Comparison of ENCODE assay signal across 20 cellular contexts in genomic region chr21:41709965-41710822, GRCh38. TPM values are rescaled to one million over a fixed set of nuclear protein-coding genes. Genes with fewer than 3 reads are reported as not detected.
A peak's percentile ranks its signal among the peaks of the same experiment; 100 is the strongest.
DNase-seq lines count a peak whose midpoint lies in the region; ATAC-seq, FAIRE-seq and TF ChIP-seq lines count a peak whose summit lies in the region.
"Had no signal": no experiment of that assay in that cellular context is flagged by ENCODE, and none has a peak within 500 bp of the region (broad histone marks: within the 10 kb centered on the region; RNA-seq: fewer than 3 reads in every experiment).

No MANE protein-coding gene starts in this region.

- no peak overlapping the region for H3K27ac Mint-ChIP-seq in astrocyte (ENCODE audit: unreplicated experiment)
- H3K27ac Mint-ChIP-seq: CD8-positive, alpha-beta memory T cell; H9 had no signal

- no peak for ATAC-seq in HG03280 (IDR thresholded peaks at IDR 0.05; ENCODE audit: unreplicated experiment)

- H4K8ac ChIP-seq in neuronal stem cell (ENCODE audit: low read depth, low read length): no peak overlapping the region

- peaks cover 31% of the 10 kb centered on the region for H3K27me3 Mint-ChIP-seq in astrocyte (ENCODE audit: low read depth, unreplicated experiment)

- H4K91ac ChIP-seq in neuronal stem cell (ENCODE audit: low read depth, low read length, poor library complexity): no peak overlapping the region

- no peaks in the 10 kb centered on the region for H3K79me1 ChIP-seq in neuronal stem cell (ENCODE audit: low read depth, low read length)

- peak overlapping the region; percentile 29 for H3K23ac ChIP-seq in neuronal stem cell (ENCODE audit: low read depth, low read length, poor library complexity)

- H3K9me3 Mint-ChIP-seq in astrocyte (ENCODE audit: unreplicated experiment): peaks cover 3% of the 10 kb centered on the region

- peaks cover 11% of the 10 kb centered on the region for H3K27me3 ChIP-seq in astrocyte (ENCODE audit: insufficient read depth, low read length)
- H3K27me3 ChIP-seq in neuronal stem cell (ENCODE audit: control insufficient read depth in 3 of 3, insufficient read depth in 3 of 3, low read depth in 1 of 3, low read length in 3 of 3): peaks cover 0 to 35% (median 0%) of the 10 kb centered on the region in 3 experiments
- H3K27me3 ChIP-seq in smooth muscle cell (ENCODE audit: low read depth): peaks cover 14% of the 10 kb centered on the region

- peaks cover 11% of the 10 kb centered on the region for H3K4me1 Mint-ChIP-seq in astrocyte (ENCODE audit: low read depth, unreplicated experiment)

- H4K20me1 ChIP-seq in astrocyte (ENCODE audit: insufficient read depth, low read length): no peaks in the 10 kb centered on the region
- no peaks in the 10 kb centered on the region for H4K20me1 ChIP-seq in smooth muscle cell (ENCODE audit: low read depth)

- H2BK120ac ChIP-seq in neuronal stem cell (ENCODE audit: low read depth, low read length): no peak overlapping the region

- no peak overlapping the region for H3K27ac ChIP-seq in HEK293 (ENCODE audit: extremely low read depth, low read depth, low read length)
- H3K27ac ChIP-seq in astrocyte (ENCODE audit: low read depth, low read length): no peak overlapping the region
- H3K27ac ChIP-seq in neuronal stem cell (replicated peaks; ENCODE audit: low read length): no peak overlapping the region
- no peak overlapping the region for H3K27ac ChIP-seq in smooth muscle cell (ENCODE audit: low read depth)
- H3K27ac ChIP-seq: PC-9 had no signal

- no peak for FAIRE-seq in astrocyte (lab: Jason Lieb, UNC)

- H3K14ac ChIP-seq in neuronal stem cell (ENCODE audit: low read length): no peak overlapping the region

- H3K4me1 ChIP-seq in HEK293 (ENCODE audit: control insufficient read depth, insufficient read depth, low read length) (peaks cover 5% of the 10 kb centered on the region; the same call in 1 of the 2 replicates), astrocyte (ENCODE audit: insufficient read depth, low read length) (no peaks in the 10 kb centered on the region), neuronal stem cell (ENCODE audit: control insufficient read depth in 2 of 2, insufficient read depth in 1 of 2, low read depth in 1 of 2, low read length in 2 of 2) (peaks cover 0 to 13% of the 10 kb centered on the region in 2 donors), smooth muscle cell (ENCODE audit: low read depth) (no peaks in the 10 kb centered on the region)

- H2AK5ac ChIP-seq in neuronal stem cell (ENCODE audit: low read depth, low read length): peak overlapping the region; percentile 12

- no peaks in the 10 kb centered on the region for H3K36me3 Mint-ChIP-seq in astrocyte (ENCODE audit: low read depth, unreplicated experiment)
- H3K36me3 Mint-ChIP-seq: CD8-positive, alpha-beta memory T cell had no signal

- POLR2A ChIA-PET in HEK293 (lab: Yijun Ruan, JAX): no interaction called here

- H3K4me2 ChIP-seq in astrocyte (ENCODE audit: low read length) (no peak overlapping the region), neuronal stem cell (ENCODE audit: insufficient read depth, low read length, poor library complexity, severe bottlenecking) (no peak overlapping the region), smooth muscle cell (no peak overlapping the region)
- H3K4me2 ChIP-seq: PC-9 had no signal

- H3K9ac ChIP-seq in astrocyte (ENCODE audit: low read length) (no peak overlapping the region), neuronal stem cell (ENCODE audit: low read depth, low read length, poor library complexity) (no peak overlapping the region), smooth muscle cell (ENCODE audit: low read depth) (no peak overlapping the region)

- peak overlapping the region; percentile 1 for H2AFZ ChIP-seq in astrocyte (ENCODE audit: low read depth, low read length)
- no peak overlapping the region for H2AFZ ChIP-seq in neuronal stem cell (ENCODE audit: low read length)
- no peak overlapping the region for H2AFZ ChIP-seq in smooth muscle cell (ENCODE audit: low read depth)
- H2AFZ ChIP-seq: PC-9 had no signal

- peak overlapping the region; percentile 8 for H2BK15ac ChIP-seq in neuronal stem cell (ENCODE audit: low read length)

- WGBS in neuronal stem cell (ENCODE audit: extremely low coverage in 2 of 2, insufficient read length in 2 of 2, insufficient replicate concordance in 1 of 2), 2 donors: no CpG with 5 or more reads among the region's 12 CpGs
- 94% methylated on average over 12 of the region's 12 CpGs for WGBS in smooth muscle cell (ENCODE audit: low lambda C conversion rate)

- CTCF ChIA-PET in HEK293 (lab: Yijun Ruan, JAX): interaction anchor here (0.7 to 0.9 kb wide), 2 partner anchors 11 to 427 kb away, joined by 3 to 4 read pairs; no protein-coding TSS in a partner anchor

- H3K9me3 ChIP-seq in HEK293 (ENCODE audit: control insufficient read depth, insufficient read depth, low read depth, low read length): no peaks in the 10 kb centered on the region
- no peaks in the 10 kb centered on the region for H3K9me3 ChIP-seq in astrocyte (ENCODE audit: insufficient read depth, low read depth, low read length)
- peaks cover 0 to 4% of the 10 kb centered on the region in 2 donors for H3K9me3 ChIP-seq in neuronal stem cell (replicated peaks in 1 of 2; ENCODE audit: control insufficient read depth in 2 of 2, insufficient read depth in 1 of 2, low read depth in 1 of 2, low read length in 2 of 2)
- no peaks in the 10 kb centered on the region for H3K9me3 ChIP-seq in smooth muscle cell (replicated peaks; ENCODE audit: low read depth)

- H3K4me3 ChIP-seq in HEK293 (ENCODE audit: low read depth, low read length) (no peak overlapping the region), astrocyte (ENCODE audit: insufficient read depth, low read depth, low read length) (no peak overlapping the region), neuronal stem cell (ENCODE audit: low read length in 2 of 2) (no peak overlapping the region), smooth muscle cell (no peak overlapping the region)
- H3K4me3 ChIP-seq: PC-9 had no signal

- H3K36me3 ChIP-seq in HEK293 (ENCODE audit: control insufficient read depth in 2 of 2, insufficient read depth in 1 of 2, low read length in 2 of 2): no peaks in the 10 kb centered on the region
- H3K36me3 ChIP-seq in astrocyte (ENCODE audit: insufficient read depth, low read length): no peaks in the 10 kb centered on the region
- no peaks in the 10 kb centered on the region for H3K36me3 ChIP-seq in neuronal stem cell (replicated peaks in 1 of 2; ENCODE audit: control insufficient read depth in 2 of 2, insufficient read depth in 2 of 2, low read length in 2 of 2)
- no peaks in the 10 kb centered on the region for H3K36me3 ChIP-seq in smooth muscle cell (ENCODE audit: low read depth)

- H3K4me3 Mint-ChIP-seq in astrocyte (ENCODE audit: unreplicated experiment): no peak overlapping the region
- H3K4me3 Mint-ChIP-seq: CD8-positive, alpha-beta memory T cell; H9 had no signal

- no peak overlapping the region for H2BK12ac ChIP-seq in neuronal stem cell (ENCODE audit: low read length)

- H3K79me2 ChIP-seq in astrocyte (ENCODE audit: insufficient read depth, low read length) (no peaks in the 10 kb centered on the region), smooth muscle cell (ENCODE audit: low read depth) (no peaks in the 10 kb centered on the region)

- no peak overlapping the region for H3K18ac ChIP-seq in neuronal stem cell (ENCODE audit: low read length)

- no peak for TF ChIP-seq CTCF in HEK293 (tag by site-specific recombination; IDR thresholded peaks at IDR 0.05)
- TF ChIP-seq CTCF in astrocyte (IDR thresholded peaks at IDR 0.05; ENCODE audit: insufficient read depth, low read depth, low read length): no peak
- TF ChIP-seq CTCF in smooth muscle cell (IDR thresholded peaks at IDR 0.05; ENCODE audit: borderline replicate concordance, insufficient read depth, poor library complexity, severe bottlenecking): no peak

- peak; percentile 1 for DNase-seq in NCI-H524 treated with DMSO at 0.1 percent for 48 hours (lab: John Stamatoyannopoulos, UW)
- DNase-seq in astrocyte (ENCODE audit: low read depth): no peak
- DNase-seq in neuronal stem cell (ENCODE audit: low spot score): no peak
- DNase-seq in smooth muscle cell (lab: John Stamatoyannopoulos, UW; ENCODE audit: unreplicated experiment): no peak
- no peak for DNase-seq in OCI-M1 (lab: John Stamatoyannopoulos, UW)
- DNase-seq: CD8-positive, alpha-beta memory T cell; DMS 273 treated with DMSO at 0.1 percent for 48 hours; EL; H9; NCI-H1048; NCI-H146; NCI-H2081 treated with DMSO at 0.1 percent for 48 hours; NCI-H2227 treated with DMSO at 0.1 percent for 48 hours; NCI-H526 treated with DMSO at 0.1 percent for 48 hours; NK-92 treated with Interleukin-12 subunit alpha and Interleukin-12 subunit beta, amount 100 ng/mL, for 24 hours; PC-9; SIG-M5 had no signal

- no peaks in the 10 kb centered on the region for H3F3A ChIP-seq in smooth muscle cell (ENCODE audit: low read depth)

- H2BK5ac ChIP-seq in neuronal stem cell (ENCODE audit: low read length): no peak overlapping the region

- H3K4ac ChIP-seq in neuronal stem cell (ENCODE audit: low read length): no peak overlapping the region

TF ChIP-seq in HEK293, 187 proteins besides CTCF, POLR2A, EP300 and RAD21 (continues in another document):
- TF ChIP-seq ZNF16 (tag by site-specific recombination; IDR thresholded peaks at IDR 0.05; ENCODE audit: low read depth) (no peak), ZNF626 (tag by site-specific recombination; IDR thresholded peaks at IDR 0.05) (no peak), ZNF596 (tag by site-specific recombination; IDR thresholded peaks at IDR 0.05) (no peak), KLF1 (tag by site-specific recombination; IDR thresholded peaks at IDR 0.05) (peak; percentile 72), ZNF449 (tag by site-specific recombination; IDR thresholded peaks at IDR 0.05) (peak; percentile 47; the same call in 1 of the 2 replicates)

RNA-seq across cellular contexts. Expression of gene RIPK4, which starts 56.7 kb away (rescaled TPM):
- total RNA-seq in astrocyte (1.1 and 1.8 TPM in 2 replicates), smooth muscle cell (2.6 and 3.7 TPM in 2 replicates)
- 0.47 TPM for polyA plus RNA-seq in neuronal stem cell (2013, experiment 1 of 2)
- polyA plus RNA-seq in neuronal stem cell (2013, experiment 2 of 2): 0.46 TPM
- polyA plus RNA-seq in smooth muscle cell: 1.1 and 7.4 TPM in 2 replicates
- polyA plus RNA-seq: AG04450; CD8-positive, alpha-beta memory T cell had no signal
